In genomic region chr4:146183209-146183608, GRCh38 we compare ENCODE assay signal across 1 cellular context.
TF ChIP-seq lines count a peak whose summit lies in the region.

No MANE protein-coding gene starts in this region.

TF ChIP-seq in WTC11, 78 proteins besides CTCF, POLR2A, EP300 and RAD21 (continued from another document):
- TF ChIP-seq E2F1 (CRISPR knock-in tag; IDR thresholded peaks at IDR 0.05) (no peak), ZMAT4 (CRISPR knock-in tag; IDR thresholded peaks at IDR 0.05) (no peak)
